Comparison of ENCODE assay signal across 22 cellular contexts in genomic region chr5:79243224-79243623, GRCh38.
"Had no signal": no experiment of that assay in that cellular context is flagged by ENCODE, and none has a peak within 500 bp of the region (broad histone marks: within the 10 kb centered on the region; RNA-seq: fewer than 3 reads in every experiment).

No MANE protein-coding gene starts in this region.

- DNase-seq: activated CD8-positive, alpha-beta memory T cell treated with anti-CD3 and anti-CD28 coated beads for 24 hours; activated CD8-positive, alpha-beta memory T cell treated with anti-CD3 and anti-CD28 coated beads, Interleukin-2, amount 50 U/mL, for 4 hours; activated effector memory CD4-positive, alpha-beta T cell treated with anti-CD3 and anti-CD28 coated beads, Interleukin-2, amount 50 U/mL, for 16 hours; activated naive CD4-positive, alpha-beta T cell treated with anti-CD3 and anti-CD28 coated beads, Interleukin-2, amount 50 U/mL, for 16 hours; activated T-cell treated with anti-CD3 and anti-CD28 coated beads, Interleukin-2, amount 50 U/mL, for 4 hours; anterior cingulate cortex; caudate nucleus; effector CD4-positive, alpha-beta T cell; foreskin melanocyte; glutamatergic neuron; hippocampal formation; kidney glomerular epithelial cell; left lung; natural killer cell; retina; stimulated activated CD4-positive, alpha-beta T cell treated with anti-CD3 and anti-CD28 coated beads, Interleukin-4, amount 100 ng/mL, for 24 hours; stimulated activated naive CD8-positive, alpha-beta T cell treated with anti-CD3 and anti-CD28 coated beads, Interleukin-15, Interleukin-2, amounts not matched to agents 100 U/mL and 50 U/mL, for 24 hours; T-cell; upper lobe of left lung had no signal

- H3K27me3 Mint-ChIP-seq: T-cell had no signal

- H3K9me3 ChIP-seq: left lung, upper lobe of left lung had no signal

- ATAC-seq: activated T-cell treated with anti-CD3 and anti-CD28 coated beads, Interleukin-2, amount 50 U/mL, for 4 hours; left lung; natural killer cell; stimulated activated naive CD8-positive, alpha-beta T cell treated with anti-CD3 and anti-CD28 coated beads, Interleukin-15, Interleukin-2, amounts not matched to agents 100 U/mL and 50 U/mL, for 24 hours; T-cell had no signal

- H3K4me3 Mint-ChIP-seq: activated T-cell treated with anti-CD3 and anti-CD28 coated beads, Interleukin-2, amount 50 U/mL, for 4 hours; dendritic cell treated with granulocyte-macrophage colony-stimulating factor and Interleukin-4, amounts not matched to agents 40 ng/mL and 50 ng/mL, for 4 days; natural killer cell had no signal

- FAIRE-seq: TTC549 had no signal

- H3K36me3 Mint-ChIP-seq: natural killer cell had no signal

- H3K27ac Mint-ChIP-seq: brain; dendritic cell treated with granulocyte-macrophage colony-stimulating factor and Interleukin-4, amounts not matched to agents 40 ng/mL and 50 ng/mL, for 4 days had no signal
